ENCODE assay signal across 10 cellular contexts in the genomic region with DNA sequence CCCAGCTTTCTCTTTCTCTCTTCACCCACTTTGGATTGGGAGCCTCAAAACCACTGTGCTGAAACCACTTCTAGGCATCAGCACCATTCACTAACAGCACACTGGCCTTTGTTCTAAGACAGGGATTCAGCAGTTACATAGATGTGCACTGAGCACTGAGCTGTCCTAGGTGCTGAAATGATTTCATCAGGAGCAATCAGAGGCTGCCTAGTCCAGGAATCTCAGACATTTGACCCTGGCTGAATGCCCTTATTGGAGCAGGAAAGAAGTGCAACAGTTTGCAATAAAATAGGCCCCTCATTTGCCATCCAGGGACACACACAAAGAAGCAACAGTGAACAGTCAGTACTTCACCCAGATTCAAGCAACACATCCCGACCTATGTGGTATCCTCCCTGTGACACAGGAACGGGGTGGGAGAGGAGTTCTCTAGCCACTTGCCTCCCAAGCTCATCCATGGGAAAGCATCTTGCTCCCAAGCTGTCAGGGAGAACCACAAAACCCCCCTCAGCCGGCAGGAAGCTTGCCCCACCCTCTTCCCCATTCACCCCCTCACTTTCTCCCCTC.
DNase-seq lines count a peak whose midpoint lies in the region; ATAC-seq lines count a peak whose summit lies in the region.
"Had no signal": no experiment of that assay in that cellular context is flagged by ENCODE, and none has a peak within 500 bp of the region (broad histone marks: within the 10 kb centered on the region; RNA-seq: fewer than 3 reads in every experiment).

No MANE protein-coding gene starts in this region.

- DNase-seq in activated CD4-positive, alpha-beta memory T cell treated with anti-CD3 and anti-CD28 coated beads, Interleukin-2, amount 10 ng/mL, durations not matched to agents 7 days and 5 days = peak; percentile 18
- no peak for DNase-seq in activated CD4-positive, alpha-beta memory T cell treated with anti-CD3 and anti-CD28 coated beads for 36 hours
- DNase-seq in RPMI7951 (ENCODE audit: low read depth) (peak; percentile 72), fibroblast of peridontal ligament (ENCODE audit: extremely low read depth) (peak; percentile 61), skeletal muscle cell (ENCODE audit: low read depth) (peak; percentile 19)
- no peak for DNase-seq in effector CD4-positive, alpha-beta T cell
- no peak for DNase-seq in activated naive CD4-positive, alpha-beta T cell (lab: John Stamatoyannopoulos, UW)
- DNase-seq: lower lobe of right lung had no signal

- POLR2A ChIA-PET in activated CD4-positive, alpha-beta memory T cell treated with anti-CD3 and anti-CD28 coated beads, Interleukin-2, amount 10 ng/mL, durations not matched to agents 7 days and 5 days (lab: Charles Lee) = no interaction called here
- POLR2A ChIA-PET in activated CD4-positive, alpha-beta memory T cell treated with anti-CD3 and anti-CD28 coated beads for 36 hours (lab: Charles Lee) = no interaction called here

- CTCF ChIA-PET in activated CD4-positive, alpha-beta memory T cell treated with anti-CD3 and anti-CD28 coated beads, Interleukin-2, amount 10 ng/mL, durations not matched to agents 7 days and 5 days (lab: Charles Lee) = no interaction called here
- CTCF ChIA-PET in activated CD4-positive, alpha-beta memory T cell treated with anti-CD3 and anti-CD28 coated beads for 36 hours (lab: Charles Lee) = no interaction called here

- no peaks in the 10 kb centered on the region for H3K36me3 Mint-ChIP-seq in activated CD4-positive, alpha-beta memory T cell treated with anti-CD3 and anti-CD28 coated beads, Interleukin-2, amount 10 ng/mL, durations not matched to agents 7 days and 5 days (ENCODE audit: low read depth)
- H3K36me3 Mint-ChIP-seq in activated CD4-positive, alpha-beta memory T cell treated with anti-CD3 and anti-CD28 coated beads for 36 hours = no peaks in the 10 kb centered on the region

- intact Hi-C loops in activated CD4-positive, alpha-beta memory T cell treated with anti-CD3 and anti-CD28 coated beads for 36 hours (cut with micrococcal nuclease) = no loop called here

- H3K27ac Mint-ChIP-seq in activated CD4-positive, alpha-beta memory T cell treated with anti-CD3 and anti-CD28 coated beads, Interleukin-2, amount 10 ng/mL, durations not matched to agents 7 days and 5 days = no peak overlapping the region
- H3K27ac Mint-ChIP-seq in activated CD4-positive, alpha-beta memory T cell treated with anti-CD3 and anti-CD28 coated beads for 36 hours = no peak overlapping the region

- ATAC-seq in GM18870 (IDR thresholded peaks at IDR 0.05; ENCODE audit: unreplicated experiment) = no peak

- no peak overlapping the region for H3K4me3 ChIP-seq in skeletal muscle cell (ENCODE audit: low read depth, low read length)
- H3K4me3 ChIP-seq: BLaER1 treated with 17β-estradiol and CSF1 and Interleukin-3, amounts not matched to agents 10 nM and 100 nM; lower lobe of right lung had no signal

- no peaks in the 10 kb centered on the region for H3K9me3 Mint-ChIP-seq in activated CD4-positive, alpha-beta memory T cell treated with anti-CD3 and anti-CD28 coated beads, Interleukin-2, amount 10 ng/mL, durations not matched to agents 7 days and 5 days
- no peaks in the 10 kb centered on the region for H3K9me3 Mint-ChIP-seq in activated CD4-positive, alpha-beta memory T cell treated with anti-CD3 and anti-CD28 coated beads for 36 hours

- no peaks in the 10 kb centered on the region for H3K27me3 Mint-ChIP-seq in activated CD4-positive, alpha-beta memory T cell treated with anti-CD3 and anti-CD28 coated beads, Interleukin-2, amount 10 ng/mL, durations not matched to agents 7 days and 5 days
- H3K27me3 Mint-ChIP-seq in activated CD4-positive, alpha-beta memory T cell treated with anti-CD3 and anti-CD28 coated beads for 36 hours = peaks cover 14% of the 10 kb centered on the region

- no peak overlapping the region for H3K4me3 Mint-ChIP-seq in activated CD4-positive, alpha-beta memory T cell treated with anti-CD3 and anti-CD28 coated beads, Interleukin-2, amount 10 ng/mL, durations not matched to agents 7 days and 5 days
- no peak overlapping the region for H3K4me3 Mint-ChIP-seq in activated CD4-positive, alpha-beta memory T cell treated with anti-CD3 and anti-CD28 coated beads for 36 hours

- H3K4me1 Mint-ChIP-seq in activated CD4-positive, alpha-beta memory T cell treated with anti-CD3 and anti-CD28 coated beads, Interleukin-2, amount 10 ng/mL, durations not matched to agents 7 days and 5 days = no peaks in the 10 kb centered on the region
- H3K4me1 Mint-ChIP-seq in activated CD4-positive, alpha-beta memory T cell treated with anti-CD3 and anti-CD28 coated beads for 36 hours (ENCODE audit: low read depth) = no peaks in the 10 kb centered on the region

Comparison
In these comparisons a context has a peak if more than half of its experiments do, and no peak if none do; other contexts are left out.
1. DNase-seq: peak in activated CD4-positive, alpha-beta memory T cell treated with anti-CD3 and anti-CD28 coated beads, Interleukin-2, amount 10 ng/mL, durations not matched to agents 7 days and 5 days (single experiment), RPMI7951 (single experiment), fibroblast of peridontal ligament (single experiment) and skeletal muscle cell (single experiment); none in activated CD4-positive, alpha-beta memory T cell treated with anti-CD3 and anti-CD28 coated beads for 36 hours (single experiment), effector CD4-positive, alpha-beta T cell (single experiment) and activated naive CD4-positive, alpha-beta T cell (0 of 4).